9 cellular contexts compared by ENCODE assay signal in genomic region chr19:15283141-15283885, GRCh38. TPM values are rescaled to one million over a fixed set of nuclear protein-coding genes. Genes with fewer than 3 reads are reported as not detected.
A peak's percentile ranks its signal among the peaks of the same experiment; 100 is the strongest.
DNase-seq lines count a peak whose midpoint lies in the region; ATAC-seq and TF ChIP-seq lines count a peak whose summit lies in the region.
"Had no signal": no experiment of that assay in that cellular context is flagged by ENCODE, and none has a peak within 500 bp of the region (broad histone marks: within the 10 kb centered on the region; RNA-seq: fewer than 3 reads in every experiment).

No MANE protein-coding gene starts in this region.

- H3K36me3 Mint-ChIP-seq in naive thymus-derived CD4-positive, alpha-beta T cell, result no peaks in the 10 kb centered on the region

- no peaks in the 10 kb centered on the region for H3K9me3 Mint-ChIP-seq in naive thymus-derived CD4-positive, alpha-beta T cell

- no peaks in the 10 kb centered on the region for H3K27me3 Mint-ChIP-seq in naive thymus-derived CD4-positive, alpha-beta T cell

- POLR2A ChIA-PET in naive thymus-derived CD4-positive, alpha-beta T cell (lab: Charles Lee), result interaction anchor here (0.6 to 1.0 kb wide), 2 partner anchors 10 to 286 kb away, joined by 3 to 4 read pairs; no protein-coding TSS in a partner anchor

- peaks cover 78 to 83% of the 10 kb centered on the region in 2 donors for H3K4me1 ChIP-seq in naive thymus-derived CD4-positive, alpha-beta T cell (ENCODE audit: control insufficient read depth in 2 of 2, insufficient read depth in 2 of 2, low read length in 2 of 2)

- peak overlapping the region; percentile 24 for H3K27ac ChIP-seq in brain microvascular endothelial cell
- H3K27ac ChIP-seq in naive thymus-derived CD4-positive, alpha-beta T cell (ENCODE audit: low read depth, low read length), result peak overlapping the region; percentile 50

- H3K27me3 ChIP-seq in brain microvascular endothelial cell (replicated peaks), result no peaks in the 10 kb centered on the region
- H3K27me3 ChIP-seq in naive thymus-derived CD4-positive, alpha-beta T cell (ENCODE audit: control insufficient read depth in 2 of 2, insufficient read depth in 2 of 2, low read length in 2 of 2), result no peaks in the 10 kb centered on the region

- no peak overlapping the region for H3K4me3 ChIP-seq in brain microvascular endothelial cell (ENCODE audit: low read depth, low read length)
- no peak overlapping the region for H3K4me3 ChIP-seq in naive thymus-derived CD4-positive, alpha-beta T cell (ENCODE audit: low read length)

- intact Hi-C loops in naive thymus-derived CD4-positive, alpha-beta T cell (cut with micrococcal nuclease), result no loop called here

- no peak for TF ChIP-seq CTCF in brain microvascular endothelial cell (IDR thresholded peaks at IDR 0.05; ENCODE audit: low read depth, low read length, missing control alignments)

- in situ Hi-C loops in brain microvascular endothelial cell (cut with HindIII; ENCODE audit: low pct_ligation_motif_present, low sequenced_read_pairs), result no loop called here

- DNase-seq in AG08395 (ENCODE audit: low spot score) (peak; percentile 64), M059J (ENCODE audit: low read depth) (peak; percentile 40), brain microvascular endothelial cell (peak; percentile 46), NCI-H2171 (lab: John Stamatoyannopoulos, UW) (no peak), HuH-7 (ENCODE audit: low spot score) (no peak)
- DNase-seq in naive thymus-derived CD4-positive, alpha-beta T cell, result no peak
- DNase-seq: NCI-H446 had no signal

- peak overlapping the region; percentile 73 to 93 (median 84) for H3K27ac Mint-ChIP-seq in naive thymus-derived CD4-positive, alpha-beta T cell

- CTCF ChIA-PET in naive thymus-derived CD4-positive, alpha-beta T cell (lab: Charles Lee), result interaction anchor here (0.6 to 1.4 kb wide), 2 partner anchors 20 to 134 kb away, joined by 3 read pairs; no protein-coding TSS in a partner anchor

- H3K36me3 ChIP-seq in brain microvascular endothelial cell (replicated peaks), result no peaks in the 10 kb centered on the region
- H3K36me3 ChIP-seq in naive thymus-derived CD4-positive, alpha-beta T cell (ENCODE audit: control insufficient read depth in 2 of 3, insufficient read depth in 3 of 3, low read length in 3 of 3), result no peaks in the 10 kb centered on the region

- ATAC-seq in naive thymus-derived CD4-positive, alpha-beta T cell, result no peak
- no peak for ATAC-seq in GM21723 (IDR thresholded peaks at IDR 0.05; ENCODE audit: unreplicated experiment)
- ATAC-seq in HG02571 (IDR thresholded peaks at IDR 0.05; ENCODE audit: unreplicated experiment), result no peak

- H3K4me3 Mint-ChIP-seq in naive thymus-derived CD4-positive, alpha-beta T cell, result peak overlapping the region; percentile 65 to 85 (median 74)

- no peaks in the 10 kb centered on the region for H3K9me3 ChIP-seq in naive thymus-derived CD4-positive, alpha-beta T cell (ENCODE audit: control insufficient read depth in 2 of 3, low read length in 3 of 3)

- peaks cover 76 to 100% (median 97%) of the 10 kb centered on the region in 7 donors for H3K4me1 Mint-ChIP-seq in naive thymus-derived CD4-positive, alpha-beta T cell

RNA-seq across cellular contexts. Expression of gene BRD4, which starts 49.0 kb away (rescaled TPM):
- total RNA-seq in M059J (2014; rRNA removed; shearing (Covaris generic)), result 17.8 and 19.9 TPM in 2 replicates
- 100 to 1,000 TPM; 104 to 168 (median 128) TPM for total RNA-seq in naive thymus-derived CD4-positive, alpha-beta T cell
- polyA plus RNA-seq in naive thymus-derived CD4-positive, alpha-beta T cell, result 10 to 100 TPM; 10.5 to 19.8 TPM

RNA-seq across cellular contexts. Expression of gene EPHX3, which starts 51.1 kb away (rescaled TPM):
- total RNA-seq in M059J (2014; rRNA removed; shearing (Covaris generic)), result not detected in 2 replicates
- total RNA-seq in naive thymus-derived CD4-positive, alpha-beta T cell, result under 1 TPM in 2 of 5 experiments, not detected in 3; 0.32 to 0.42 TPM
- polyA plus RNA-seq in naive thymus-derived CD4-positive, alpha-beta T cell, result not detected

Comparison
In these comparisons a context has a peak if more than half of its experiments do, and no peak if none do; other contexts are left out.
1. DNase-seq: peak in AG08395 (single experiment), M059J (single experiment) and brain microvascular endothelial cell (single experiment); none in naive thymus-derived CD4-positive, alpha-beta T cell (0 of 9), NCI-H2171 (single experiment) and HuH-7 (single experiment).